In genomic region chr11:17273668-17274321, GRCh38 we compare ENCODE assay signal across 19 cellular contexts. TPM values are rescaled to one million over a fixed set of nuclear protein-coding genes. Genes with fewer than 3 reads are reported as not detected.
DNase-seq lines count a peak whose midpoint lies in the region; ATAC-seq, FAIRE-seq and TF ChIP-seq lines count a peak whose summit lies in the region.
"Had no signal": no experiment of that assay in that cellular context is flagged by ENCODE, and none has a peak within 500 bp of the region (broad histone marks: within the 10 kb centered on the region; RNA-seq: fewer than 3 reads in every experiment).

No MANE protein-coding gene starts in this region.

- no peak overlapping the region for H3K4me3 ChIP-seq in bronchial epithelial cell (ENCODE audit: low read depth, low read length)
- H3K4me3 ChIP-seq: cardiac muscle cell, heart left ventricle, left ventricle myocardium inferior, PC-9, sigmoid colon, stomach had no signal

- DNase-seq in stimulated activated CD4-positive, alpha-beta T cell treated with anti-CD3 and anti-CD28 coated beads, Interleukin-1b, Interleukin-23, amount 100 ng/mL, for 48 hours = peak; percentile 27
- DNase-seq in stimulated activated CD4-positive, alpha-beta T cell treated with anti-CD3 and anti-CD28 coated beads, Interleukin-15, amount 100 ng/mL, for 24 hours = no peak
- peak; percentile 64 for DNase-seq in NAMALWA (ENCODE audit: low spot score)
- peak; percentile 8 for DNase-seq in bronchial epithelial cell (ENCODE audit: low read depth)
- DNase-seq in stimulated activated effector memory CD8-positive, alpha-beta T cell treated with anti-CD3 and anti-CD28 coated beads, Interleukin-12 subunit alpha, Interleukin-12 subunit beta, amount 100 ng/mL, for 72 hours (ENCODE audit: low spot score in 2 of 2) = no peak
- no peak for DNase-seq in urothelium cell line (ENCODE audit: low spot score)
- DNase-seq: activated CD8-positive, alpha-beta memory T cell treated with anti-CD3 and anti-CD28 coated beads, Interleukin-2, amount 10 ng/mL, durations not matched to agents 7 days and 5 days; heart left ventricle; left ventricle myocardium inferior; naive thymus-derived CD4-positive, alpha-beta T cell; NCI-H2081; sigmoid colon; stomach had no signal

- no peak for ATAC-seq in stimulated activated effector memory CD8-positive, alpha-beta T cell treated with anti-CD3 and anti-CD28 coated beads, Interleukin-12 subunit alpha, Interleukin-12 subunit beta, amount 100 ng/mL, for 72 hours
- ATAC-seq in GM19395 (IDR thresholded peaks at IDR 0.05; ENCODE audit: unreplicated experiment) (no peak), GM18870 (IDR thresholded peaks at IDR 0.05; ENCODE audit: unreplicated experiment) (no peak)
- ATAC-seq: activated CD8-positive, alpha-beta memory T cell treated with anti-CD3 and anti-CD28 coated beads, Interleukin-2, amount 10 ng/mL, durations not matched to agents 7 days and 5 days; heart left ventricle; naive thymus-derived CD4-positive, alpha-beta T cell had no signal

- no peak overlapping the region for H3K4me3 Mint-ChIP-seq in stimulated activated effector memory CD8-positive, alpha-beta T cell treated with anti-CD3 and anti-CD28 coated beads, Interleukin-12 subunit alpha, Interleukin-12 subunit beta, amount 100 ng/mL, for 72 hours
- H3K4me3 Mint-ChIP-seq: activated CD8-positive, alpha-beta memory T cell treated with anti-CD3 and anti-CD28 coated beads, Interleukin-2, amount 10 ng/mL, durations not matched to agents 7 days and 5 days; activated naive CD8-positive, alpha-beta T cell had no signal

- H3K36me3 Mint-ChIP-seq in stimulated activated effector memory CD8-positive, alpha-beta T cell treated with anti-CD3 and anti-CD28 coated beads, Interleukin-12 subunit alpha, Interleukin-12 subunit beta, amount 100 ng/mL, for 72 hours = peaks cover 11% of the 10 kb centered on the region
- H3K36me3 Mint-ChIP-seq: activated naive CD8-positive, alpha-beta T cell had no signal

- no peak for TF ChIP-seq CTCF in bronchial epithelial cell (IDR thresholded peaks at IDR 0.05; ENCODE audit: insufficient read depth, low read length, severe bottlenecking)

- no peaks in the 10 kb centered on the region for H3K9me3 Mint-ChIP-seq in stimulated activated effector memory CD8-positive, alpha-beta T cell treated with anti-CD3 and anti-CD28 coated beads, Interleukin-12 subunit alpha, Interleukin-12 subunit beta, amount 100 ng/mL, for 72 hours
- H3K9me3 Mint-ChIP-seq: naive thymus-derived CD4-positive, alpha-beta T cell had no signal

- peaks cover 16% of the 10 kb centered on the region for H3K4me1 Mint-ChIP-seq in stimulated activated effector memory CD8-positive, alpha-beta T cell treated with anti-CD3 and anti-CD28 coated beads, Interleukin-12 subunit alpha, Interleukin-12 subunit beta, amount 100 ng/mL, for 72 hours

- no peak for FAIRE-seq in bronchial epithelial cell (lab: Jason Lieb, UNC)
- FAIRE-seq in urothelium cell line (lab: Jason Lieb, UNC) = no peak
- FAIRE-seq: HTR-8/SVneo had no signal

- H3K27me3 ChIP-seq in bronchial epithelial cell (ENCODE audit: control insufficient read depth, insufficient read depth, low read length) = no peaks in the 10 kb centered on the region
- H3K27me3 ChIP-seq: cardiac muscle cell, heart left ventricle, sigmoid colon, stomach had no signal

- H3K36me3 ChIP-seq in bronchial epithelial cell (ENCODE audit: control insufficient read depth, insufficient read depth, low read length) = no peaks in the 10 kb centered on the region
- H3K36me3 ChIP-seq: cardiac muscle cell, heart left ventricle, left ventricle myocardium inferior, sigmoid colon, stomach had no signal

- no peak overlapping the region for H3K27ac Mint-ChIP-seq in stimulated activated effector memory CD8-positive, alpha-beta T cell treated with anti-CD3 and anti-CD28 coated beads, Interleukin-12 subunit alpha, Interleukin-12 subunit beta, amount 100 ng/mL, for 72 hours
- H3K27ac Mint-ChIP-seq: activated CD8-positive, alpha-beta memory T cell treated with anti-CD3 and anti-CD28 coated beads, Interleukin-2, amount 10 ng/mL, durations not matched to agents 7 days and 5 days had no signal

RNA-seq across cellular contexts. Expression of gene NUCB2, which starts 2.7 kb away (rescaled TPM):
- 47.7 and 84.2 TPM in 2 replicates for total RNA-seq in bronchial epithelial cell

Comparison
In these comparisons a context has a peak if more than half of its experiments do, and no peak if none do; other contexts are left out.
1. DNase-seq: peak in stimulated activated CD4-positive, alpha-beta T cell treated with anti-CD3 and anti-CD28 coated beads, Interleukin-1b, Interleukin-23, amount 100 ng/mL, for 48 hours (single experiment), NAMALWA (single experiment) and bronchial epithelial cell (single experiment); none in stimulated activated CD4-positive, alpha-beta T cell treated with anti-CD3 and anti-CD28 coated beads, Interleukin-15, amount 100 ng/mL, for 24 hours (single experiment), stimulated activated effector memory CD8-positive, alpha-beta T cell treated with anti-CD3 and anti-CD28 coated beads, Interleukin-12 subunit alpha, Interleukin-12 subunit beta, amount 100 ng/mL, for 72 hours (0 of 2) and urothelium cell line (single experiment).